Comparison of ENCODE assay signal across 10 cellular contexts in genomic region chr12:70849265-70849960, GRCh38.
DNase-seq lines count a peak whose midpoint lies in the region; ATAC-seq lines count a peak whose summit lies in the region.
"Had no signal": no experiment of that assay in that cellular context is flagged by ENCODE, and none has a peak within 500 bp of the region (broad histone marks: within the 10 kb centered on the region; RNA-seq: fewer than 3 reads in every experiment).

No MANE protein-coding gene starts in this region.

- H3K4me3 ChIP-seq in H7 (ENCODE audit: insufficient read depth, low read depth, low read length): no peak overlapping the region
- no peak overlapping the region for H3K4me3 ChIP-seq in adipocyte (ENCODE audit: low read length)
- H3K4me3 ChIP-seq: vagina had no signal

- no peak for ATAC-seq in GM18519 (IDR thresholded peaks at IDR 0.05; ENCODE audit: low FRiP score, unreplicated experiment)
- no peak for ATAC-seq in naive thymus-derived CD8-positive, alpha-beta T cell
- ATAC-seq in GM21381 (IDR thresholded peaks at IDR 0.05; ENCODE audit: unreplicated experiment): no peak
- ATAC-seq in GM21360 (IDR thresholded peaks at IDR 0.05; ENCODE audit: unreplicated experiment): no peak

- no peak overlapping the region for H3K9ac ChIP-seq in adipocyte (ENCODE audit: low read length)

- H3K36me3 Mint-ChIP-seq in naive thymus-derived CD8-positive, alpha-beta T cell: no peaks in the 10 kb centered on the region
- H3K36me3 Mint-ChIP-seq: immature natural killer cell had no signal

- H3K27me3 ChIP-seq in H7 (ENCODE audit: control insufficient read depth, insufficient read depth, low read length) (no peaks in the 10 kb centered on the region), adipocyte (replicated peaks; ENCODE audit: control insufficient read depth, insufficient read depth, low read length) (no peaks in the 10 kb centered on the region)
- H3K27me3 ChIP-seq: vagina had no signal

- peaks cover 20% of the 10 kb centered on the region for H3K4me1 ChIP-seq in adipocyte (ENCODE audit: control insufficient read depth, insufficient read depth, low read length)
- H3K4me1 ChIP-seq: vagina had no signal

- no peaks in the 10 kb centered on the region for H3K9me3 ChIP-seq in adipocyte (ENCODE audit: control insufficient read depth, low read length)
- H3K9me3 ChIP-seq: vagina had no signal

- POLR2A ChIA-PET in naive thymus-derived CD8-positive, alpha-beta T cell (lab: Charles Lee): no interaction called here

- H3K27me3 Mint-ChIP-seq in naive thymus-derived CD8-positive, alpha-beta T cell: peaks cover 0 to 5% (median 0%) of the 10 kb centered on the region in 5 donors

- H3K36me3 ChIP-seq in H7 (replicated peaks; ENCODE audit: control insufficient read depth, insufficient read depth, low read length) (no peaks in the 10 kb centered on the region), adipocyte (ENCODE audit: control insufficient read depth, insufficient read depth, low read length, severe bottlenecking) (no peaks in the 10 kb centered on the region)
- H3K36me3 ChIP-seq: vagina had no signal

- no peaks in the 10 kb centered on the region for H3K9me3 Mint-ChIP-seq in naive thymus-derived CD8-positive, alpha-beta T cell

- no peak overlapping the region for H3K27ac Mint-ChIP-seq in naive thymus-derived CD8-positive, alpha-beta T cell
- H3K27ac Mint-ChIP-seq: immature natural killer cell had no signal

- peak; percentile 25 for DNase-seq in AG20443 (ENCODE audit: low spot score)
- DNase-seq in H7: peak; percentile 2
- DNase-seq in adipocyte (ENCODE audit: low read depth): peak; percentile 59
- DNase-seq in left kidney (ENCODE audit: low read depth, low spot score): peak; percentile 29
- no peak for DNase-seq in naive thymus-derived CD8-positive, alpha-beta T cell
- DNase-seq: immature natural killer cell had no signal

- H3K4me1 Mint-ChIP-seq in naive thymus-derived CD8-positive, alpha-beta T cell: no peaks in the 10 kb centered on the region
- H3K4me1 Mint-ChIP-seq: immature natural killer cell had no signal

- H3K4me3 Mint-ChIP-seq in naive thymus-derived CD8-positive, alpha-beta T cell: no peak overlapping the region
- H3K4me3 Mint-ChIP-seq: immature natural killer cell had no signal

Comparison
In these comparisons a context has a peak if more than half of its experiments do, and no peak if none do; other contexts are left out.
1. DNase-seq: peak in AG20443 (single experiment), H7 (single experiment), adipocyte (single experiment) and left kidney (single experiment); none in naive thymus-derived CD8-positive, alpha-beta T cell (0 of 10).